Comparison of ENCODE assay signal across 19 cellular contexts in the genomic region with DNA sequence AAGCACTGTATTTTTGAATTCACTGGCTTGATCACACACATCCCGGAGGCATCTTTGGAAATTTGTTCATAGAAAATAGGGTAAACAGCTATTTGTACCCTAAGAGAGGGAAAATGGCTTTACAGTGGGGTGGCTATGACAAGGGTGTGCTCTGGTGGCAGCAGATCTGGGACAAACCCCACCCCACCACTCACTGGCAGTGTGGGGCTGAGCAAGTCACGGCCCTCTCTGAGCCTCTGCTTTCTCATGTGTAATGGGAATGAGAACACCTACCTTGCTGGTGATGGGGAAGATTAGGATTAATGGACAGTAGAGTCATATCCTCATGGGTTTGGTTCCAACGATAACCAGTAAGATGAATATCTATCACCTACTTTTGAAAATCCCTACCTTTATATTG.
A peak's percentile ranks its signal among the peaks of the same experiment; 100 is the strongest.
DNase-seq lines count a peak whose midpoint lies in the region; ATAC-seq and TF ChIP-seq lines count a peak whose summit lies in the region.
"Had no signal": no experiment of that assay in that cellular context is flagged by ENCODE, and none has a peak within 500 bp of the region (broad histone marks: within the 10 kb centered on the region; RNA-seq: fewer than 3 reads in every experiment).

No MANE protein-coding gene starts in this region.

- H3K9me3 Mint-ChIP-seq in neural progenitor cell: no peaks in the 10 kb centered on the region
- H3K9me3 Mint-ChIP-seq: CD4-positive, alpha-beta T cell; CD8-positive, alpha-beta T cell had no signal

- ATAC-seq in left ventricle myocardium superior (no peak), GM19023 (IDR thresholded peaks at IDR 0.05; ENCODE audit: unreplicated experiment) (no peak)
- ATAC-seq: A549; CD8-positive, alpha-beta T cell had no signal

- H3K9me3 ChIP-seq in left ventricle myocardium inferior (replicated peaks) (no peaks in the 10 kb centered on the region), SJSA1 (replicated peaks) (no peaks in the 10 kb centered on the region), neural progenitor cell (ENCODE audit: low read depth) (no peaks in the 10 kb centered on the region)
- H3K9me3 ChIP-seq: A549 had no signal

- in situ Hi-C loops in GM13976 (cut with MboI; ENCODE audit: low sequenced_read_pairs, unreplicated experiment): no loop called here

- H3K36me3 ChIP-seq in left ventricle myocardium inferior (no peaks in the 10 kb centered on the region), SJSA1 (no peaks in the 10 kb centered on the region), neural progenitor cell (no peaks in the 10 kb centered on the region)
- H3K36me3 ChIP-seq: BLaER1 treated with 17β-estradiol and CSF1 and Interleukin-3, amounts not matched to agents 10 nM and 100 nM had no signal

- TF ChIP-seq CTCF in left ventricle myocardium inferior (IDR thresholded peaks at IDR 0.05; ENCODE audit: borderline replicate concordance): no peak
- TF ChIP-seq CTCF in neural progenitor cell (IDR thresholded peaks at IDR 0.05): no peak
- TF ChIP-seq CTCF in GM13976 (IDR thresholded peaks at IDR 0.05; ENCODE audit: borderline replicate concordance, control extremely low read depth, extremely low read depth, insufficient read depth, missing control alignments): no peak

- H3K27ac ChIP-seq in left ventricle myocardium inferior (replicated peaks): peak overlapping the region; percentile 27
- H3K27ac ChIP-seq in SJSA1: peak overlapping the region; percentile 21; the same call in 1 of the 2 replicates
- no peak overlapping the region for H3K27ac ChIP-seq in neural progenitor cell
- H3K27ac ChIP-seq: 22Rv1; A549; BLaER1 treated with 17β-estradiol and CSF1 and Interleukin-3, amounts not matched to agents 10 nM and 100 nM; C4-2B had no signal

- no peak overlapping the region for H3K9ac ChIP-seq in neural progenitor cell
- H3K9ac ChIP-seq: BLaER1 treated with 17β-estradiol and CSF1 and Interleukin-3, amounts not matched to agents 10 nM and 100 nM had no signal

- H3K4me1 Mint-ChIP-seq in neural progenitor cell: peaks cover 13% of the 10 kb centered on the region
- H3K4me1 Mint-ChIP-seq: B cell had no signal

- H3K4me3 Mint-ChIP-seq in neural progenitor cell: peak overlapping the region; percentile 58
- H3K4me3 Mint-ChIP-seq: B cell; CD4-positive, alpha-beta T cell; CD8-positive, alpha-beta T cell had no signal

- no peaks in the 10 kb centered on the region for H3F3A ChIP-seq in neural progenitor cell (ENCODE audit: low read depth)

- H3K4me1 ChIP-seq in left ventricle myocardium inferior: peaks cover 27% of the 10 kb centered on the region
- peaks cover 48% of the 10 kb centered on the region for H3K4me1 ChIP-seq in SJSA1 (replicated peaks)
- peaks cover 11% of the 10 kb centered on the region for H3K4me1 ChIP-seq in neural progenitor cell
- H3K4me1 ChIP-seq: A549; BLaER1 treated with 17β-estradiol and CSF1 and Interleukin-3, amounts not matched to agents 10 nM and 100 nM; Caco-2 had no signal

- H3K79me2 ChIP-seq in neural progenitor cell (ENCODE audit: low read depth): no peaks in the 10 kb centered on the region

- intact Hi-C loops in left ventricle myocardium inferior (cut with micrococcal nuclease): no loop called here
- intact Hi-C loops in left ventricle myocardium superior (cut with micrococcal nuclease): no loop called here

- H3K27me3 Mint-ChIP-seq in neural progenitor cell (ENCODE audit: insufficient read depth, low read depth): peaks cover 3% of the 10 kb centered on the region

- H3K36me3 Mint-ChIP-seq in neural progenitor cell: no peaks in the 10 kb centered on the region
- H3K36me3 Mint-ChIP-seq: CD8-positive, alpha-beta T cell had no signal

- DNase-seq in left ventricle myocardium inferior (no peak), left ventricle myocardium superior (no peak), SJSA1 (ENCODE audit: low read depth in 1 of 2, low spot score in 2 of 2) (no peak), neural progenitor cell (ENCODE audit: low spot score) (no peak), SIG-M5 treated with dmso at 0.1 percent for 504 hours (lab: John Stamatoyannopoulos, UW; ENCODE audit: unreplicated experiment) (no peak), GM13976 (ENCODE audit: low spot score) (no peak)
- DNase-seq: AML-193; Caco-2; Calu3; CD4-positive, alpha-beta T cell; CD8-positive, alpha-beta T cell; DMS79 treated with DMSO at 0.1 percent for 48 hours; GF-D8 had no signal

- no peak overlapping the region for H3K4me2 ChIP-seq in neural progenitor cell
- H3K4me2 ChIP-seq: A549; BLaER1 treated with 17β-estradiol and CSF1 and Interleukin-3, amounts not matched to agents 10 nM and 100 nM had no signal

- no peak overlapping the region for H2AFZ ChIP-seq in neural progenitor cell (replicated peaks)

- H3K27me3 ChIP-seq in left ventricle myocardium inferior (ENCODE audit: low read depth) (peaks cover 9% of the 10 kb centered on the region), SJSA1 (replicated peaks) (no peaks in the 10 kb centered on the region), neural progenitor cell (no peaks in the 10 kb centered on the region)
- H3K27me3 ChIP-seq: BLaER1 treated with 17β-estradiol and CSF1 and Interleukin-3, amounts not matched to agents 10 nM and 100 nM had no signal

- H4K20me1 ChIP-seq in neural progenitor cell (ENCODE audit: low read depth): no peaks in the 10 kb centered on the region
- H4K20me1 ChIP-seq: BLaER1 treated with 17β-estradiol and CSF1 and Interleukin-3, amounts not matched to agents 10 nM and 100 nM had no signal

- H3K4me3 ChIP-seq in left ventricle myocardium inferior (no peak overlapping the region), SJSA1 (no peak overlapping the region), neural progenitor cell (no peak overlapping the region)
- H3K4me3 ChIP-seq: A549; BLaER1 treated with 17β-estradiol and CSF1 and Interleukin-3, amounts not matched to agents 10 nM and 100 nM had no signal

- no peak overlapping the region for H3K27ac Mint-ChIP-seq in neural progenitor cell
- H3K27ac Mint-ChIP-seq: B cell; CD4-positive, alpha-beta T cell; CD8-positive, alpha-beta T cell had no signal
